In the genomic region with DNA sequence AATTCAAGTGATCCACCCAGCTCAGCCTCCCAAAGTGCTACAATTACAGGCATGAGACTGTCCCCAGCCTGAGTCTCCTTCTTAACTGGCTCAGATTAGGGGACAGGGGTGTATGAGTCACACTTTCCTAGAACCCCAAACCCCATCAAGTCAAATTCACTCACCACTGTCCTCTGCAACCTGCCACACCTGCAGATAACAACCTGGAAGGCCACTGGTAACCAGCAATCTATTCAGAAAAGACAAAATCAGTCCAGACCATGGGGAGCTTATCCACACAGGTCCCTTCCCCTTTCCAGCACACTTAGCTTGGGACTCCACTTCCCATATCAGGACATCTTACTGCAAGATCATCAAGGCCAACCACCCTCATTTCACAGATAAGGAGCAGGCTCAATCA, we compare ENCODE assay signal across 21 cellular contexts. TPM values are rescaled to one million over a fixed set of nuclear protein-coding genes. Genes with fewer than 3 reads are reported as not detected.
DNase-seq lines count a peak whose midpoint lies in the region; ATAC-seq lines count a peak whose summit lies in the region.
"Had no signal": no experiment of that assay in that cellular context is flagged by ENCODE, and none has a peak within 500 bp of the region (broad histone marks: within the 10 kb centered on the region; RNA-seq: fewer than 3 reads in every experiment).

No MANE protein-coding gene starts in this region.

- CTCF ChIA-PET in activated CD8-positive, alpha-beta T cell treated with anti-CD3 and anti-CD28 coated beads, Interleukin-2, amount 10 ng/mL, durations not matched to agents 7 days and 5 days (lab: Charles Lee), result interaction anchor here (1.1 to 1.7 kb wide), 2 partner anchors 8 to 13 kb away, joined by 3 to 4 read pairs; no protein-coding TSS in a partner anchor

- H3K27ac Mint-ChIP-seq in activated CD4-positive, alpha-beta T cell treated with anti-CD3 and anti-CD28 coated beads, Interleukin-2, amount 10 ng/mL, durations not matched to agents 24 days and 14 days, result peak overlapping the region; percentile 12
- H3K27ac Mint-ChIP-seq in activated CD8-positive, alpha-beta T cell treated with anti-CD3 and anti-CD28 coated beads, Interleukin-2, amount 10 ng/mL, durations not matched to agents 7 days and 5 days, result peak overlapping the region; percentile 4
- H3K27ac Mint-ChIP-seq in memory B cell, result peak overlapping the region; percentile 67
- H3K27ac Mint-ChIP-seq: activated T-helper 1 cell treated with anti-CD3 and anti-CD28 coated beads, Interleukin-12 subunit alpha, Interleukin-12 subunit beta, Interleukin-2, Interleukin-4 antibody, amounts not matched to agents 30 ng/mL and 10 ng/mL and 1 ng/mL, durations not matched to agents 14 hours and 24 hours and 36 hours; neural progenitor cell had no signal

- H3K36me3 Mint-ChIP-seq in activated CD4-positive, alpha-beta T cell treated with anti-CD3 and anti-CD28 coated beads, Interleukin-2, amount 10 ng/mL, durations not matched to agents 24 days and 14 days (ENCODE audit: low read depth), result peaks cover 59% of the 10 kb centered on the region
- peaks cover 54% of the 10 kb centered on the region for H3K36me3 Mint-ChIP-seq in activated CD8-positive, alpha-beta T cell treated with anti-CD3 and anti-CD28 coated beads, Interleukin-2, amount 10 ng/mL, durations not matched to agents 7 days and 5 days (ENCODE audit: low read depth)
- H3K36me3 Mint-ChIP-seq in memory B cell, result peaks cover 38% of the 10 kb centered on the region

- peaks cover 20% of the 10 kb centered on the region for H3K4me1 Mint-ChIP-seq in activated CD4-positive, alpha-beta T cell treated with anti-CD3 and anti-CD28 coated beads, Interleukin-2, amount 10 ng/mL, durations not matched to agents 24 days and 14 days
- peaks cover 25% of the 10 kb centered on the region for H3K4me1 Mint-ChIP-seq in activated CD8-positive, alpha-beta T cell treated with anti-CD3 and anti-CD28 coated beads, Interleukin-2, amount 10 ng/mL, durations not matched to agents 7 days and 5 days (ENCODE audit: low read depth)
- H3K4me1 Mint-ChIP-seq in memory B cell, result peaks cover 21% of the 10 kb centered on the region

- H3K4me3 Mint-ChIP-seq in activated CD4-positive, alpha-beta T cell treated with anti-CD3 and anti-CD28 coated beads, Interleukin-2, amount 10 ng/mL, durations not matched to agents 24 days and 14 days, result no peak overlapping the region
- no peak overlapping the region for H3K4me3 Mint-ChIP-seq in activated CD8-positive, alpha-beta T cell treated with anti-CD3 and anti-CD28 coated beads, Interleukin-2, amount 10 ng/mL, durations not matched to agents 7 days and 5 days
- H3K4me3 Mint-ChIP-seq in memory B cell, result no peak overlapping the region
- H3K4me3 Mint-ChIP-seq: activated T-helper 1 cell treated with anti-CD3 and anti-CD28 coated beads, Interleukin-12 subunit alpha, Interleukin-12 subunit beta, Interleukin-2, Interleukin-4 antibody, amounts not matched to agents 30 ng/mL and 10 ng/mL and 1 ng/mL, durations not matched to agents 14 hours and 24 hours and 36 hours; neural progenitor cell had no signal

- POLR2A ChIA-PET in activated CD8-positive, alpha-beta T cell treated with anti-CD3 and anti-CD28 coated beads, Interleukin-2, amount 10 ng/mL, durations not matched to agents 7 days and 5 days (lab: Charles Lee), result no interaction called here

- intact Hi-C loops in activated CD4-positive, alpha-beta T cell treated with anti-CD3 and anti-CD28 coated beads, Interleukin-2, amount 10 ng/mL, durations not matched to agents 24 days and 14 days (cut with micrococcal nuclease), result no loop called here
- intact Hi-C loops in posterior cingulate gyrus (cut with DNase I), result no loop called here

- H3K27me3 Mint-ChIP-seq in activated CD4-positive, alpha-beta T cell treated with anti-CD3 and anti-CD28 coated beads, Interleukin-2, amount 10 ng/mL, durations not matched to agents 24 days and 14 days, result no peaks in the 10 kb centered on the region
- H3K27me3 Mint-ChIP-seq in activated CD8-positive, alpha-beta T cell treated with anti-CD3 and anti-CD28 coated beads, Interleukin-2, amount 10 ng/mL, durations not matched to agents 7 days and 5 days (ENCODE audit: low read depth), result no peaks in the 10 kb centered on the region
- H3K27me3 Mint-ChIP-seq in memory B cell, result no peaks in the 10 kb centered on the region

- H3K9me3 Mint-ChIP-seq in activated CD4-positive, alpha-beta T cell treated with anti-CD3 and anti-CD28 coated beads, Interleukin-2, amount 10 ng/mL, durations not matched to agents 24 days and 14 days, result no peaks in the 10 kb centered on the region
- no peaks in the 10 kb centered on the region for H3K9me3 Mint-ChIP-seq in activated CD8-positive, alpha-beta T cell treated with anti-CD3 and anti-CD28 coated beads, Interleukin-2, amount 10 ng/mL, durations not matched to agents 7 days and 5 days (ENCODE audit: insufficient read depth)
- no peaks in the 10 kb centered on the region for H3K9me3 Mint-ChIP-seq in memory B cell
- H3K9me3 Mint-ChIP-seq: activated T-helper 1 cell treated with anti-CD3 and anti-CD28 coated beads, Interleukin-12 subunit alpha, Interleukin-12 subunit beta, Interleukin-2, Interleukin-4 antibody, amounts not matched to agents 30 ng/mL and 10 ng/mL and 1 ng/mL, durations not matched to agents 14 hours and 24 hours and 36 hours; neural progenitor cell had no signal

- no peak for ATAC-seq in activated CD8-positive, alpha-beta T cell treated with anti-CD3 and anti-CD28 coated beads, Interleukin-2, amount 10 ng/mL, durations not matched to agents 7 days and 5 days
- ATAC-seq in memory B cell (ENCODE audit: low read depth) (no peak), esophagus mucosa (no peak), HG03039 (IDR thresholded peaks at IDR 0.05; ENCODE audit: unreplicated experiment) (no peak)
- ATAC-seq: sciatic nerve had no signal

- DNase-seq in activated CD4-positive, alpha-beta T cell treated with anti-CD3 and anti-CD28 coated beads, Interleukin-2, amount 10 ng/mL, durations not matched to agents 24 days and 14 days, result no peak
- DNase-seq in activated CD4-positive, alpha-beta T cell treated with anti-CD3 and anti-CD28 coated beads, Interleukin-2, amount 50 U/mL, for 48 hours, result no peak
- peak; percentile 20 for DNase-seq in CD1c-positive myeloid dendritic cell (ENCODE audit: extremely low spot score)
- no peak for DNase-seq in activated CD8-positive, alpha-beta T cell treated with anti-CD3 and anti-CD28 coated beads, Interleukin-2, amount 10 ng/mL, durations not matched to agents 7 days and 5 days
- no peak for DNase-seq in memory B cell (ENCODE audit: low spot score in 2 of 2)
- DNase-seq in posterior cingulate gyrus, result no peak
- DNase-seq: 8988T; amniotic stem cell; DMS153; kidney; lower lobe of right lung; NCI-H1105; NCI-H2081; NCI-H2227 treated with DMSO at 0.1 percent for 48 hours; stimulated activated CD4-positive, alpha-beta T cell treated with anti-CD3 and anti-CD28 coated beads, Interleukin-12 subunit alpha, Interleukin-12 subunit beta, amount 100 ng/mL, for 4 hours; stimulated activated CD4-positive, alpha-beta T cell treated with anti-CD3 and anti-CD28 coated beads, Interleukin-4, amount 100 ng/mL, for 1 hour had no signal

RNA-seq across cellular contexts. Expression of a gene that starts 6.4 kb away (rescaled TPM):
- total RNA-seq in activated CD4-positive, alpha-beta T cell treated with anti-CD3 and anti-CD28 coated beads, Interleukin-2, amount 10 ng/mL, durations not matched to agents 24 days and 14 days, result 24.5 and 28.0 TPM in 2 replicates
- 10 to 100 TPM; 22.1 to 23.8 TPM for total RNA-seq in activated CD8-positive, alpha-beta T cell treated with anti-CD3 and anti-CD28 coated beads, Interleukin-2, amount 10 ng/mL, durations not matched to agents 7 days and 5 days
- total RNA-seq in esophagus mucosa, result 23.7 TPM

RNA-seq across cellular contexts. Expression of a gene that starts 10.3 kb away (rescaled TPM):
- 2.8 and 3.7 TPM in 2 replicates for total RNA-seq in activated CD4-positive, alpha-beta T cell treated with anti-CD3 and anti-CD28 coated beads, Interleukin-2, amount 10 ng/mL, durations not matched to agents 24 days and 14 days
- 1 to 10 TPM; 3.3 to 4.1 TPM for total RNA-seq in activated CD8-positive, alpha-beta T cell treated with anti-CD3 and anti-CD28 coated beads, Interleukin-2, amount 10 ng/mL, durations not matched to agents 7 days and 5 days
- total RNA-seq in esophagus mucosa, result 12.8 TPM

RNA-seq across cellular contexts. Expression of a gene that starts 46.9 kb away (rescaled TPM):
- 6.8 TPM in 2 replicates for total RNA-seq in activated CD4-positive, alpha-beta T cell treated with anti-CD3 and anti-CD28 coated beads, Interleukin-2, amount 10 ng/mL, durations not matched to agents 24 days and 14 days
- total RNA-seq in activated CD8-positive, alpha-beta T cell treated with anti-CD3 and anti-CD28 coated beads, Interleukin-2, amount 10 ng/mL, durations not matched to agents 7 days and 5 days, result 1 to 10 TPM; 6.5 to 6.7 TPM
- total RNA-seq in esophagus mucosa, result 0.92 TPM

Comparison
In these comparisons a context has a peak if more than half of its experiments do, and no peak if none do; other contexts are left out.
1. H3K27ac Mint-ChIP-seq: peak in every context shown above with its lines; median percentile 67 in memory B cell; 12 in activated CD4-positive, alpha-beta T cell treated with anti-CD3 and anti-CD28 coated beads, Interleukin-2, amount 10 ng/mL, durations not matched to agents 24 days and 14 days; 4 in activated CD8-positive, alpha-beta T cell treated with anti-CD3 and anti-CD28 coated beads, Interleukin-2, amount 10 ng/mL, durations not matched to agents 7 days and 5 days.